Comparison of ENCODE assay signal across 8 cellular contexts in the genomic region with DNA sequence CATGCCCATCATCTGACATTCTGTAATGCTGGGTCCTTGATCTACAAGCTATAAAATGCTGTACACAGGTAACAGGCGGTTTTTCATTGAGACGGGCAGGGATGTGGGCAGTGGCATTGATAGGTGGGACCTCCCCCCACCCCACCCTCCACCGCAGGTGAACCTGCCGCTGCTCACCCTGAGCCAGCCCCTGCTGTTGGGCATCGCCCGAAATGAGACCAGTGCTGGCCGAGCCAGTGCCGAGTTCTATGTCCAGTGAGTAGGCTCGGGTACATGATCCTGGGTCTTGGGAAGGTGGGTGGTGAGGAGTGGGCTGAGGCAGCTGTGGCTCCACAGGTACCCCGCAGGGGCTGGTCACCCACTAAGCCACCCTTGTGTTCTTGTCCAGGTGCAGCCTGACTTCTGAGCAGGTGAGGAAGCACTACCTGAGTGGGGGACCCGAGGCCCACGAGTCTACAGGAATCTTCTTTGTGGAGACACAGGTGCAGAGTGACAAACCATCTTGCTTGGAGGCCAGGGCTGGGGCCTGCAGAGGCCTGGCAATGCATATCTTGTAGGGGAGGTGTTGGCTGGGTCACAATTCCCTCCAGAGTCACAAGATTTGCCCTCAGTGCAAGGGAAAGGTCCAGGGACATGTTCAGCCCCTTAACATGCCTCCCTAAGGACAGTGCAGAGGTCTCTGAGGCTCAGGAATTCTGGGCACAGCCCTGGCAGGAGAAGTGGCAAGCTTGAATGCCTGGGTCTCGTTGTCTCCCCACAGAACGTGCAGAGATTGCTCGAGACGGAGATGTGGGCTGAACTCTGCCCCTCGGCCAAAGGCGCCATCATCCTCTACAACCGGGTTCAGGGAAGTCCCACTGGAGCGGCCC. TPM values are rescaled to one million over a fixed set of nuclear protein-coding genes. Genes with fewer than 3 reads are reported as not detected.
A peak's percentile ranks its signal among the peaks of the same experiment; 100 is the strongest.
DNase-seq lines count a peak whose midpoint lies in the region; ATAC-seq and TF ChIP-seq lines count a peak whose summit lies in the region.

No MANE protein-coding gene starts in this region.

- H3K9me3 Mint-ChIP-seq in activated B cell treated with CpG ODN at 0.5 μM for 24 hours: no peaks in the 10 kb centered on the region

- intact Hi-C loops in activated B cell treated with CpG ODN at 0.5 μM for 24 hours (cut with micrococcal nuclease): no loop called here
- intact Hi-C loops in left ventricle myocardium inferior (cut with micrococcal nuclease): no loop called here

- TF ChIP-seq CTCF in HEK293 (tag by site-specific recombination; IDR thresholded peaks at IDR 0.05) (no peak), activated B cell treated with CpG ODN at 0.5 μM for 24 hours (IDR thresholded peaks at IDR 0.05) (no peak), left ventricle myocardium inferior (IDR thresholded peaks at IDR 0.05; ENCODE audit: borderline replicate concordance) (no peak)

- H3K9me3 ChIP-seq in HEK293 (ENCODE audit: control insufficient read depth, insufficient read depth, low read depth, low read length) (no peaks in the 10 kb centered on the region), left ventricle myocardium inferior (replicated peaks) (no peaks in the 10 kb centered on the region), skeletal muscle satellite cell (replicated peaks; ENCODE audit: low read length) (no peaks in the 10 kb centered on the region)

- no peaks in the 10 kb centered on the region for H3K27me3 Mint-ChIP-seq in activated B cell treated with CpG ODN at 0.5 μM for 24 hours

- peaks cover 66% of the 10 kb centered on the region for H3K4me1 Mint-ChIP-seq in activated B cell treated with CpG ODN at 0.5 μM for 24 hours

- H3K36me3 ChIP-seq in HEK293 (ENCODE audit: control insufficient read depth in 2 of 2, insufficient read depth in 1 of 2, low read length in 2 of 2): peaks cover 0 to 4% of the 10 kb centered on the region in 2 experiments; a peak in 1 of 3 replicates
- H3K36me3 ChIP-seq in left ventricle myocardium inferior: no peaks in the 10 kb centered on the region
- H3K36me3 ChIP-seq in skeletal muscle satellite cell (ENCODE audit: insufficient read depth, low read length): peaks cover 4% of the 10 kb centered on the region

- peaks cover 3% of the 10 kb centered on the region; the same call in 1 of the 2 replicates for H3K4me1 ChIP-seq in HEK293 (ENCODE audit: control insufficient read depth, insufficient read depth, low read length)
- H3K4me1 ChIP-seq in left ventricle myocardium inferior: peaks cover 90% of the 10 kb centered on the region
- H3K4me1 ChIP-seq in skeletal muscle satellite cell (ENCODE audit: control insufficient read depth, insufficient read depth, low read length): peaks cover 49% of the 10 kb centered on the region

- H3K27me3 ChIP-seq in left ventricle myocardium inferior (ENCODE audit: low read depth) (no peaks in the 10 kb centered on the region), skeletal muscle satellite cell (ENCODE audit: control insufficient read depth, insufficient read depth, low read length) (no peaks in the 10 kb centered on the region)

- H3K9ac ChIP-seq in skeletal muscle satellite cell (ENCODE audit: low read depth, low read length): no peak overlapping the region

- CTCF ChIA-PET in HEK293 (lab: Yijun Ruan, JAX) (interaction anchor here (0.6 to 1.7 kb wide), 4 partner anchors 25 to 1525 kb away, joined by 3 to 5 read pairs (median 4); no protein-coding TSS in a partner anchor), activated B cell treated with CpG ODN at 0.5 μM for 24 hours (lab: Charles Lee) (interaction anchor here (0.6 kb wide), 1 partner anchor 12 kb away, joined by 3 read pairs; the partner anchor contains the start of gene FKBP2)

- POLR2A ChIA-PET in HEK293 (lab: Yijun Ruan, JAX): interaction anchor here (0.8 to 3.5 kb wide), 2 partner anchors 12 to 44 kb away, joined by 3 to 29 read pairs; partner anchors contain the start of genes FKBP2 and STIP1
- POLR2A ChIA-PET in activated B cell treated with CpG ODN at 0.5 μM for 24 hours (lab: Charles Lee): interaction anchor here (0.9 to 12.7 kb wide), 9 partner anchors 12 to 75 kb away, joined by 3 to 191 read pairs (median 4); partner anchors contain the start of genes ESRRA, FERMT3, FKBP2 and PPP1R14B

- H3K27ac Mint-ChIP-seq in activated B cell treated with CpG ODN at 0.5 μM for 24 hours: peak overlapping the region; percentile 91

- no peak for ATAC-seq in activated B cell treated with CpG ODN at 0.5 μM for 24 hours (ENCODE audit: low read depth)
- no peak for ATAC-seq in HG02763 (IDR thresholded peaks at IDR 0.05; ENCODE audit: unreplicated experiment)
- no peak for ATAC-seq in HG02938 (IDR thresholded peaks at IDR 0.05; ENCODE audit: unreplicated experiment)

- no peak for DNase-seq in activated B cell treated with CpG ODN at 0.5 μM for 24 hours
- no peak for DNase-seq in left ventricle myocardium inferior
- no peak for DNase-seq in DMS79 (lab: John Stamatoyannopoulos, UW)
- DNase-seq in islet precursor cell: no peak

- H3K4me3 Mint-ChIP-seq in activated B cell treated with CpG ODN at 0.5 μM for 24 hours: peak overlapping the region; percentile 91

- H3K27ac ChIP-seq in HEK293 (ENCODE audit: extremely low read depth, low read depth, low read length): peak overlapping the region; percentile 42; the same call in 1 of the 2 replicates
- peak overlapping the region; percentile 96 for H3K27ac ChIP-seq in left ventricle myocardium inferior (replicated peaks)

- H3K4me3 ChIP-seq in HEK293 (ENCODE audit: low read depth, low read length) (no peak overlapping the region), left ventricle myocardium inferior (peak overlapping the region; percentile 81), skeletal muscle satellite cell (ENCODE audit: low read length) (peak overlapping the region; percentile 83)

- peak overlapping the region; percentile 96 for H3K4me2 ChIP-seq in skeletal muscle satellite cell (ENCODE audit: low read length)

- no peaks in the 10 kb centered on the region for H3K36me3 Mint-ChIP-seq in activated B cell treated with CpG ODN at 0.5 μM for 24 hours (ENCODE audit: low read depth)

TF ChIP-seq in HEK293, 187 proteins besides CTCF, POLR2A, EP300 and RAD21:
- TF ChIP-seq BCL11A (tag by site-specific recombination; IDR thresholded peaks at IDR 0.05; ENCODE audit: low read depth) (no peak), SCRT2 (tag by site-specific recombination; IDR thresholded peaks at IDR 0.05) (peak; percentile 34; the same call in 1 of the 2 replicates), ZNF112 (tag by site-specific recombination; IDR thresholded peaks at IDR 0.05) (no peak), ZNF175 (tag by site-specific recombination; IDR thresholded peaks at IDR 0.05) (no peak), KLF10 (tag by site-specific recombination; IDR thresholded peaks at IDR 0.05) (no peak), ZNF596 (tag by site-specific recombination; IDR thresholded peaks at IDR 0.05) (no peak)

RNA-seq across cellular contexts. Expression of gene DNAJC4, which starts 1.0 kb away (rescaled TPM):
- 47.5 and 53.3 TPM in 2 replicates for total RNA-seq in activated B cell treated with CpG ODN at 0.5 μM for 24 hours
- 59.9 TPM for total RNA-seq in left ventricle myocardium inferior
- 7.9 and 9.4 TPM in 2 replicates for total RNA-seq in skeletal muscle satellite cell (2012; rRNA removed)

RNA-seq across cellular contexts. Expression of gene NUDT22, which starts 3.2 kb away (rescaled TPM):
- total RNA-seq in activated B cell treated with CpG ODN at 0.5 μM for 24 hours: 81.0 and 95.3 TPM in 2 replicates
- 65.2 TPM for total RNA-seq in left ventricle myocardium inferior
- total RNA-seq in skeletal muscle satellite cell (2012; rRNA removed): 71.0 and 82.1 TPM in 2 replicates

RNA-seq across cellular contexts. Expression of gene TRPT1, which starts 3.3 kb away (rescaled TPM):
- total RNA-seq in activated B cell treated with CpG ODN at 0.5 μM for 24 hours (50.6 and 51.3 TPM in 2 replicates), left ventricle myocardium inferior (82.3 TPM)
- total RNA-seq in skeletal muscle satellite cell (2012; rRNA removed): 27.1 and 29.9 TPM in 2 replicates

RNA-seq across cellular contexts. Expression of gene VEGFB, which starts 5.1 kb away (rescaled TPM):
- 86.7 and 97.4 TPM in 2 replicates for total RNA-seq in activated B cell treated with CpG ODN at 0.5 μM for 24 hours
- total RNA-seq in left ventricle myocardium inferior: 272 TPM
- 20.3 and 30.1 TPM in 2 replicates for total RNA-seq in skeletal muscle satellite cell (2012; rRNA removed)

RNA-seq across cellular contexts. Expression of gene FKBP2, which starts 11.6 kb away (rescaled TPM):
- total RNA-seq in activated B cell treated with CpG ODN at 0.5 μM for 24 hours (31.4 and 39.4 TPM in 2 replicates), left ventricle myocardium inferior (45.5 TPM)
- 31.0 and 47.1 TPM in 2 replicates for total RNA-seq in skeletal muscle satellite cell (2012; rRNA removed)
